ENCODE assay signal across 8 cellular contexts in the genomic region with DNA sequence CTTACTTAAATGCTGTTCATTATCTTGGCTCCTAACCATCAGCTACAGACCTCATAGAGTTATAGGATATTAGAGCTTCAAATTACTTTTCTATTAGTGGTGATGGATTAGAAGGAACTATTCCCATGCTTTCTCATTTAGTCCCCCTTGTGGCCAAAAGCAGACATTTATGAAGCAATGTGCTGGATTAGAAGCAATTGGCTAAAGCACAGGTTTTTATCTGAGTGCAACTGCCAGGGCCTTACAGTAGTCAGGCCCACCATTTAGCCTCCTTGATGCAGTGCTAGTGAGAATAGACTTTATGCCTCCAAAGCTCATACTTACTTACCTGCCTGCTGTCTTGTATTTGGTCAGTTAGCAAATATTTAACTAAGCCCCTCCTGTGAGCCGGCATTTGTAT.
DNase-seq lines count a peak whose midpoint lies in the region; ATAC-seq lines count a peak whose summit lies in the region.

No MANE protein-coding gene starts in this region.

- no peaks in the 10 kb centered on the region for H3K79me2 ChIP-seq in mesendoderm (ENCODE audit: control insufficient read depth, insufficient read depth, low read length)

- WGBS in mesendoderm (ENCODE audit: extremely low coverage, insufficient coverage, low lambda C conversion rate), result no CpG with 5 or more reads among the region's 1 CpG

- no peak overlapping the region for H4K5ac ChIP-seq in mesendoderm (ENCODE audit: low read length)

- H3K27ac ChIP-seq in mesendoderm (ENCODE audit: low read depth, low read length), result no peak overlapping the region

- H2BK15ac ChIP-seq in mesendoderm (replicated peaks; ENCODE audit: low read depth), result no peak overlapping the region

- H3K4me1 ChIP-seq in mesendoderm (ENCODE audit: control insufficient read depth, low read depth, low read length), result no peaks in the 10 kb centered on the region

- H3K4ac ChIP-seq in mesendoderm (ENCODE audit: low read depth, low read length), result no peak overlapping the region

- H3K79me1 ChIP-seq in mesendoderm (ENCODE audit: low read length), result no peaks in the 10 kb centered on the region

- no peak for ATAC-seq in HG03378 (IDR thresholded peaks at IDR 0.05; ENCODE audit: unreplicated experiment)

- H3K4me3 ChIP-seq in mesendoderm (ENCODE audit: low read length), result no peak overlapping the region

- H3K9ac ChIP-seq in mesendoderm (ENCODE audit: low read length), result no peak overlapping the region

- no peaks in the 10 kb centered on the region for H3K36me3 ChIP-seq in mesendoderm (ENCODE audit: control insufficient read depth, insufficient read depth, low read length)

- no peak overlapping the region for H2BK120ac ChIP-seq in mesendoderm (ENCODE audit: low read depth, low read length)

- no peak overlapping the region for H3K23ac ChIP-seq in mesendoderm (ENCODE audit: low read length)

- H3K56ac ChIP-seq in mesendoderm (ENCODE audit: low read length), result no peak overlapping the region

- H3K4me2 ChIP-seq in mesendoderm (ENCODE audit: low read length), result no peak overlapping the region

- H2BK5ac ChIP-seq in mesendoderm (ENCODE audit: low read length), result no peak overlapping the region

- no peak overlapping the region for H4K8ac ChIP-seq in mesendoderm (ENCODE audit: low read depth, low read length)

- no peak overlapping the region for H3K18ac ChIP-seq in mesendoderm (ENCODE audit: low read length)

- peak; percentile 9 for DNase-seq in EH (ENCODE audit: low read depth)
- DNase-seq in NCI-H128 (lab: John Stamatoyannopoulos, UW; ENCODE audit: unreplicated experiment), result peak; percentile 4
- DNase-seq in cerebellar cortex (ENCODE audit: low spot score), result peak; percentile 55
- peak; percentile 50 for DNase-seq in mesendoderm
- DNase-seq in NCI-H2029 treated with DMSO at 0.1 percent for 48 hours (lab: John Stamatoyannopoulos, UW), result no peak
- no peak for DNase-seq in HCEC 1CT
- no peak for DNase-seq in stimulated activated CD8-positive, alpha-beta memory T cell treated with anti-CD3 and anti-CD28 coated beads, Interleukin-4, amount 100 ng/mL, for 48 hours

- no peaks in the 10 kb centered on the region for H3K27me3 ChIP-seq in mesendoderm (ENCODE audit: insufficient read depth, low read length, poor library complexity)

- H2AK5ac ChIP-seq in mesendoderm (ENCODE audit: low read length), result no peak overlapping the region

Comparison
In these comparisons a context has a peak if more than half of its experiments do, and no peak if none do; other contexts are left out.
1. DNase-seq: peak in EH (single experiment), NCI-H128 (single experiment), cerebellar cortex (single experiment) and mesendoderm (single experiment); none in NCI-H2029 treated with DMSO at 0.1 percent for 48 hours (single experiment), HCEC 1CT (single experiment) and stimulated activated CD8-positive, alpha-beta memory T cell treated with anti-CD3 and anti-CD28 coated beads, Interleukin-4, amount 100 ng/mL, for 48 hours (single experiment).